In the genomic region with DNA sequence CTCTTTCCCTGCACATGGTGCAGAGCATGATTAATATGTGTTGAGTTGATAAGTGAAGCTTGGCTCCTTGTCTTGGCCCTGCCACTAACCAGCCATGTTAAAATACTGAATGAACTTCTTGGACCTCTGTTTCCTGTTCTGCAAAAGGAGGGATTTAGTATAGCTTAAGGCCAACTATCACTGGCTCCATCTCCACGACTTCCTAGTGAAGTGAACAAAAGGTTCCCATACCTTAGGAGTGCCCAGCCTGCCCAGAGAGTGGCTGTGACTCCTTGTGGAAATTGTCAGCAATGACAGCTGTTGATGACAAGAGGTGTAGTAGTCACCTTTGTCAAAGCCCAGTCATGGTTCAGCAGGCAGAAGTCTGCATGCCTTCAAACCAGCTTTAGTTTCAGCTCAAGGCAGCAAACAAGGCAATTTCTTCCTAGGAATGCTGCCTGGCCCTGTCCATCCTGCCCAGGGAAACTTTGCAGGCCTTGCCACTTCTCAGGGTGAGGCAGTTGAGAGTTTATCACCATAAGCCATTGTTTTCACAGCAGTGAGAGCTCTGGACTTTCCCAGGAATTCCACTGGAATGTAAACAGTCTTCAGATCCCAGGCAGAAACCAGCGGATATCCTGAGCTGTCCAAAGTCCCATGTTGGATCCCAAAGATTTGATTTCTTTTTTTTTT, we compare ENCODE assay signal across 1 cellular context.
TF ChIP-seq lines count a peak whose summit lies in the region.

No MANE protein-coding gene starts in this region.

TF ChIP-seq in A549, 52 proteins besides CTCF, POLR2A, EP300 and RAD21 (continued from another document):
- TF ChIP-seq BCL3 (IDR thresholded peaks at IDR 0.05) (no peak), ZC3H11A (IDR thresholded peaks at IDR 0.05) (no peak), PHF8 (IDR thresholded peaks at IDR 0.05; ENCODE audit: borderline replicate concordance, low read depth) (no peak), SMC3 (IDR thresholded peaks at IDR 0.05) (no peak)
